In genomic region chr6:34248727-34249468, GRCh38 we compare ENCODE assay signal across 8 cellular contexts. TPM values are rescaled to one million over a fixed set of nuclear protein-coding genes. Genes with fewer than 3 reads are reported as not detected.
DNase-seq lines count a peak whose midpoint lies in the region; FAIRE-seq and TF ChIP-seq lines count a peak whose summit lies in the region.

Gene SMIM29 (minus strand): TSS chr6:34249006. CDS start chr6:34247791, 1,215 bp downstream.

- CTCF ChIA-PET in HEK293T (lab: Yijun Ruan, JAX) = interaction anchor here (0.5 to 2.1 kb wide), 9 partner anchors 12 to 394 kb away, joined by 3 to 36 read pairs (median 4); partner anchors contain the start of gene HMGA1

- POLR2A ChIA-PET in HEK293T (lab: Yijun Ruan, JAX) = interaction anchor here (0.5 to 3.2 kb wide), 12 partner anchors 12 to 448 kb away, joined by 3 to 42 read pairs (median 5); partner anchors contain the start of genes HMGA1, ILRUN and RPS10

- FAIRE-seq in frontal cortex (lab: Jason Lieb, UNC) = no peak

- in situ Hi-C loops in SK-MEL-5 (cut with HindIII; ENCODE audit: low pct_unique_long_range_greater_than_20kb, low sequenced_read_pairs) = no loop called here

- H3K27ac ChIP-seq in substantia nigra (ENCODE audit: low read depth, low read length, poor library complexity, severe bottlenecking) = peak within 1 kb of the TSS; percentile 97

- peak; percentile 58 for DNase-seq in GM04503 (ENCODE audit: low read depth)
- DNase-seq in HEK293T (ENCODE audit: extremely low spot score) = peak; percentile 95
- peak; percentile 96 for DNase-seq in NAMALWA (ENCODE audit: low spot score)
- peak; percentile 94 for DNase-seq in SK-MEL-5 (ENCODE audit: low read depth, low spot score)
- peak; percentile 96 for DNase-seq in activated naive CD4-positive, alpha-beta T cell treated with Interleukin-2 at 50 U/mL for 16 hours
- DNase-seq in frontal cortex (ENCODE audit: low spot score in 2 of 2) = peak; percentile 98
- DNase-seq in non-pigmented ciliary epithelial cell (ENCODE audit: low read depth) = peak; percentile 54
- DNase-seq in substantia nigra (lab: John Stamatoyannopoulos, UW) = peak; percentile 86 to 99 (median 97)

TF ChIP-seq in HEK293T, 16 proteins besides CTCF, POLR2A, EP300 and RAD21:
- TF ChIP-seq FOXK2 (IDR thresholded peaks at IDR 0.05) = no peak
- TF ChIP-seq PKNOX1 (IDR thresholded peaks at IDR 0.05) = peak; percentile 77
- peak; percentile 30 for TF ChIP-seq L3MBTL2 (conservative IDR thresholded peaks at IDR 0.05)

RNA-seq across cellular contexts. Expression of gene SMIM29, which starts in this region (rescaled TPM):
- 63.5 and 66.6 TPM in 2 replicates for total RNA-seq in SK-MEL-5 (2014; rRNA removed; shearing (Covaris generic))
- 79.0 TPM in 2 replicates for polyA plus RNA-seq in SK-MEL-5 (2015; cell fraction: cytosol; rRNA removed)
- 60.7 and 67.5 TPM in 2 replicates for polyA plus RNA-seq in SK-MEL-5 (2015; cell fraction: nucleus; rRNA removed)
- total RNA-seq in frontal cortex = 23.2 TPM

Comparison
In these comparisons a context has a peak if more than half of its experiments do, and no peak if none do; other contexts are left out.
1. Peak in every context shown above with its lines: DNase-seq and H3K27ac ChIP-seq.